Comparison of ENCODE assay signal across 18 cellular contexts in genomic region chr19:2765376-2765775, GRCh38. TPM values are rescaled to one million over a fixed set of nuclear protein-coding genes. Genes with fewer than 3 reads are reported as not detected.
DNase-seq lines count a peak whose midpoint lies in the region; ATAC-seq, FAIRE-seq and TF ChIP-seq lines count a peak whose summit lies in the region.
"Had no signal": no experiment of that assay in that cellular context is flagged by ENCODE, and none has a peak within 500 bp of the region (broad histone marks: within the 10 kb centered on the region; RNA-seq: fewer than 3 reads in every experiment).

No MANE protein-coding gene starts in this region.

- no peak overlapping the region for H3K4me3 ChIP-seq in H7 (ENCODE audit: insufficient read depth, low read depth, low read length)
- H3K4me3 ChIP-seq in K562, result no peak overlapping the region
- no peak overlapping the region for H3K4me3 ChIP-seq in osteoblast (ENCODE audit: insufficient read depth, low read length)
- H3K4me3 ChIP-seq: BLaER1, GM23248 had no signal

- POLR2A ChIA-PET in K562 (lab: Yijun Ruan, JAX), result interaction anchor here (1.2 to 1.4 kb wide), 2 partner anchors 14 to 16 kb away, joined by 3 to 4 read pairs; no protein-coding TSS in a partner anchor

- CTCF ChIA-PET in K562 (lab: Yijun Ruan, JAX; ENCODE audit: low intra/inter-chr PET ratio), result no interaction called here

- H3K27me3 ChIP-seq in H7 (ENCODE audit: control insufficient read depth, insufficient read depth, low read length) (no peaks in the 10 kb centered on the region), K562 (ENCODE audit: control insufficient read depth in 2 of 2, insufficient read depth in 2 of 2, low read length in 2 of 2) (no peaks in the 10 kb centered on the region), osteoblast (ENCODE audit: insufficient read depth, low read length) (no peaks in the 10 kb centered on the region)
- H3K27me3 ChIP-seq: BLaER1 had no signal

- in situ Hi-C loops in K562 (cut with MboI), result no loop called here

- peak; percentile 36 for DNase-seq in H7
- peak in 1 of 4 experiments; percentile 8 for DNase-seq in K562 (ENCODE audit: extremely low read depth in 1 of 4, low spot score in 3 of 4)
- peak; percentile 22 for DNase-seq in osteoblast (ENCODE audit: insufficient read length, low spot score, missing footprints)
- no peak for DNase-seq in AML-193 (lab: John Stamatoyannopoulos, UW)
- DNase-seq: Caco-2; CD4-positive, CD25-positive, alpha-beta regulatory T cell; CD8-positive, alpha-beta T cell; DMS153; DND-41; GM23248; H9 had no signal

- intact Hi-C loops in K562 (cut with micrococcal nuclease), result no loop called here

- H3K4me1 ChIP-seq in K562 (replicated peaks in 1 of 2; ENCODE audit: control insufficient read depth in 2 of 2, insufficient read depth in 2 of 2, low read length in 2 of 2) (peaks cover 0 to 29% of the 10 kb centered on the region in 2 experiments; a peak in 2 of 5 replicates), osteoblast (ENCODE audit: insufficient read depth, low read length) (no peaks in the 10 kb centered on the region)
- H3K4me1 ChIP-seq: Caco-2 had no signal

- no peak for ATAC-seq in K562
- ATAC-seq: CD8-positive, alpha-beta T cell; HCT116 had no signal

- TF ChIP-seq RAD21 in K562 (CRISPR knock-in tag; conservative IDR thresholded peaks at IDR 0.05 in 1 of 2, IDR thresholded peaks at IDR 0.05 in 1 of 2), result no peak

- H3K4me2 ChIP-seq in K562 (ENCODE audit: insufficient read depth, low read length), result no peak overlapping the region
- no peak overlapping the region for H3K4me2 ChIP-seq in osteoblast (ENCODE audit: insufficient read depth, low read length)
- H3K4me2 ChIP-seq: BLaER1 had no signal

- WGBS in K562 (ENCODE audit: insufficient coverage, low coverage, missing lambda C conversion rate), result 94% methylated on average over 9 of the region's 15 CpGs

- BruUV-seq in K562 (replicated peaks; lab: Mats Ljungman, UMichigan), result no TSS peak

- no peak for TF ChIP-seq EP300 in K562 (IDR thresholded peaks at IDR 0.05; ENCODE audit: low read length)

- H3K27ac ChIP-seq in K562 (ENCODE audit: extremely low read depth, low read depth, low read length), result no peak overlapping the region
- no peak overlapping the region for H3K27ac ChIP-seq in osteoblast (ENCODE audit: low read depth, low read length)
- H3K27ac ChIP-seq: BLaER1, C4-2B, GM23248 had no signal

- H3K9ac ChIP-seq in K562 (ENCODE audit: insufficient read depth in 1 of 2, low read depth in 2 of 2, low read length in 2 of 2), result no peak overlapping the region
- H3K9ac ChIP-seq: BLaER1, GM23248 had no signal

- H3K79me2 ChIP-seq in K562 (ENCODE audit: control insufficient read depth, insufficient read depth, low read length), result peaks cover 21% of the 10 kb centered on the region
- peaks cover 37% of the 10 kb centered on the region for H3K79me2 ChIP-seq in osteoblast (ENCODE audit: insufficient read depth, low read length)

- TF ChIP-seq CTCF in K562 (IDR thresholded peaks at IDR 0.05 in 2 of 3, conservative IDR thresholded peaks at IDR 0.05 in 1 of 3; ENCODE audit: insufficient read depth in 2 of 3, low read depth in 1 of 3, low read length in 3 of 3) (no peak), osteoblast (IDR thresholded peaks at IDR 0.05; ENCODE audit: extremely low read depth, low read depth, low read length) (no peak)

- no peaks in the 10 kb centered on the region for H3K9me1 ChIP-seq in K562 (ENCODE audit: control insufficient read depth, insufficient read depth, low read length)

- H3K9me3 ChIP-seq in K562 (replicated peaks; ENCODE audit: control insufficient read depth, insufficient read depth, low read depth, low read length), result no peaks in the 10 kb centered on the region
- no peaks in the 10 kb centered on the region for H3K9me3 ChIP-seq in osteoblast (ENCODE audit: low read depth, low read length)
- H3K9me3 ChIP-seq: BLaER1, Caco-2 had no signal

- no peak for FAIRE-seq in K562 (lab: Jason Lieb, UNC)
- FAIRE-seq: G401.6, GM12892, GM19239, H1 had no signal

- no peak for TF ChIP-seq POLR2A in K562 (conservative IDR thresholded peaks at IDR 0.05)

- H4K20me1 ChIP-seq in K562 (replicated peaks; ENCODE audit: control insufficient read depth, insufficient read depth, low read length) (peaks cover 15% of the 10 kb centered on the region; the same call in 1 of the 2 replicates), osteoblast (ENCODE audit: insufficient read depth, low read length) (peaks cover 21% of the 10 kb centered on the region)

- H3K36me3 ChIP-seq in H7 (replicated peaks; ENCODE audit: control insufficient read depth, insufficient read depth, low read length) (peaks cover 11% of the 10 kb centered on the region), K562 (ENCODE audit: control insufficient read depth, insufficient read depth, low read length) (peaks cover 94% of the 10 kb centered on the region; the same call in 1 of the 3 replicates), osteoblast (ENCODE audit: insufficient read depth, low read length) (peaks cover 43% of the 10 kb centered on the region)

- no peak overlapping the region for H2AFZ ChIP-seq in K562 (ENCODE audit: low read depth, low read length)
- no peak overlapping the region for H2AFZ ChIP-seq in osteoblast (ENCODE audit: low read length)
- H2AFZ ChIP-seq: GM23248 had no signal

RNA-seq across cellular contexts. Expression of gene SGTA, which starts 17.7 kb away (rescaled TPM):
- total RNA-seq in H7 (2014; rRNA removed; shearing (Covaris generic)), result 97.4 and 103 TPM in 2 replicates
- total RNA-seq in K562 (2011; cell fraction: chromatin; rRNA removed; ENCODE audit: low replicate concordance), result 53.5 and 114 TPM in 2 replicates
- 73.2 and 78.7 TPM in 2 replicates for total RNA-seq in K562 (2011; cell fraction: nucleolus; rRNA removed)
- 57.0 and 59.8 TPM in 2 replicates for total RNA-seq in K562 (2011; cell fraction: nucleoplasm; rRNA removed)
- total RNA-seq in K562 (2014; rRNA removed) (73.2 and 106 TPM in 2 replicates), K562 (2014; rRNA removed; fragmentation: Illumina TruSeq; extraction: Trizol) (16.2 and 18.1 TPM in 2 replicates), K562 (2015; rRNA removed; fragmentation: Illumina TruSeq; extraction: Trizol) (49.9 and 50.8 TPM in 2 replicates), K562 (2021) (106 and 110 TPM in 2 replicates), osteoblast (35.9 and 38.7 TPM in 2 replicates)
- polyA plus RNA-seq in K562 (2011; rRNA removed) (44.5 and 67.3 TPM in 2 replicates), K562 (2014; fragmentation: Illumina TruSeq; extraction: Trizol) (72.3 and 101 TPM in 2 replicates), K562 (2014; fragmentation: Nextera tagmentation; extraction: Ambion mirVana) (1 to 10 TPM; 1.4 to 4.8 TPM), K562 (2014; rRNA removed) (87.3 and 89.9 TPM in 2 replicates)
- polyA plus RNA-seq in K562 (2011; cell fraction: cytosol; rRNA removed), result 73.0 and 146 TPM in 2 replicates
- 65.8 and 104 TPM in 2 replicates for polyA plus RNA-seq in K562 (2011; cell fraction: nucleus; rRNA removed)
- polyA plus RNA-seq in K562 (2012), result 77.3 and 87.1 TPM in 2 replicates
- polyA minus RNA-seq in K562 (2011; rRNA and poly(A)+ RNA removed), result 10.3 and 19.1 TPM in 2 replicates
- 38.4 and 40.7 TPM in 2 replicates for polyA minus RNA-seq in K562 (2011; cell fraction: cytosol; rRNA and poly(A)+ RNA removed)
- 17.5 and 20.0 TPM in 2 replicates for polyA minus RNA-seq in K562 (2011; cell fraction: nucleus; rRNA and poly(A)+ RNA removed)

RNA-seq across cellular contexts. Expression of gene THOP1, which starts 19.9 kb away (rescaled TPM):
- 206 and 287 TPM in 2 replicates for total RNA-seq in H7 (2014; rRNA removed; shearing (Covaris generic))
- total RNA-seq in K562 (2011; cell fraction: chromatin; rRNA removed; ENCODE audit: low replicate concordance), result 161 and 433 TPM in 2 replicates
- total RNA-seq in K562 (2011; cell fraction: nucleolus; rRNA removed), result 163 and 178 TPM in 2 replicates
- 128 and 148 TPM in 2 replicates for total RNA-seq in K562 (2011; cell fraction: nucleoplasm; rRNA removed)
- total RNA-seq in K562 (2014; rRNA removed), result 255 and 325 TPM in 2 replicates
- 43.6 and 58.2 TPM in 2 replicates for total RNA-seq in K562 (2014; rRNA removed; fragmentation: Illumina TruSeq; extraction: Trizol)
- total RNA-seq in K562 (2015; rRNA removed; fragmentation: Illumina TruSeq; extraction: Trizol), result 97.6 and 106 TPM in 2 replicates
- 193 and 203 TPM in 2 replicates for total RNA-seq in K562 (2021)
- 96.1 and 122 TPM in 2 replicates for polyA plus RNA-seq in K562 (2011; rRNA removed)
- 93.4 and 185 TPM in 2 replicates for polyA plus RNA-seq in K562 (2011; cell fraction: cytosol; rRNA removed)
- polyA plus RNA-seq in K562 (2011; cell fraction: nucleus; rRNA removed), result 299 and 377 TPM in 2 replicates
- polyA plus RNA-seq in K562 (2012), result 128 and 152 TPM in 2 replicates
- polyA plus RNA-seq in K562 (2014; fragmentation: Illumina TruSeq; extraction: Trizol), result 77.3 and 106 TPM in 2 replicates
- polyA plus RNA-seq in K562 (2014; fragmentation: Nextera tagmentation; extraction: Ambion mirVana), result 1 to 10 TPM; 1.3 to 2.0 TPM
- polyA plus RNA-seq in K562 (2014; rRNA removed), result 174 and 181 TPM in 2 replicates
- polyA minus RNA-seq in K562 (2011; rRNA and poly(A)+ RNA removed), result 65.6 and 91.6 TPM in 2 replicates
- 90.0 and 90.6 TPM in 2 replicates for polyA minus RNA-seq in K562 (2011; cell fraction: cytosol; rRNA and poly(A)+ RNA removed)
- 35.1 and 68.2 TPM in 2 replicates for polyA minus RNA-seq in K562 (2011; cell fraction: nucleus; rRNA and poly(A)+ RNA removed)
- 45.6 and 49.5 TPM in 2 replicates for total RNA-seq in osteoblast

RNA-seq across cellular contexts. Expression of gene SLC39A3, which starts 25.6 kb away (rescaled TPM):
- 42.5 and 45.8 TPM in 2 replicates for total RNA-seq in H7 (2014; rRNA removed; shearing (Covaris generic))
- 117 and 251 TPM in 2 replicates for total RNA-seq in K562 (2011; cell fraction: chromatin; rRNA removed; ENCODE audit: low replicate concordance)
- total RNA-seq in K562 (2011; cell fraction: nucleolus; rRNA removed), result 298 and 302 TPM in 2 replicates
- 179 and 217 TPM in 2 replicates for total RNA-seq in K562 (2011; cell fraction: nucleoplasm; rRNA removed)
- total RNA-seq in K562 (2014; rRNA removed), result 161 and 172 TPM in 2 replicates
- total RNA-seq in K562 (2014; rRNA removed; fragmentation: Illumina TruSeq; extraction: Trizol), result 58.6 and 93.5 TPM in 2 replicates
- total RNA-seq in K562 (2015; rRNA removed; fragmentation: Illumina TruSeq; extraction: Trizol), result 87.1 and 91.3 TPM in 2 replicates
- total RNA-seq in K562 (2021), result 149 and 152 TPM in 2 replicates
- 127 and 145 TPM in 2 replicates for polyA plus RNA-seq in K562 (2011; rRNA removed)
- polyA plus RNA-seq in K562 (2011; cell fraction: cytosol; rRNA removed), result 193 and 267 TPM in 2 replicates
- polyA plus RNA-seq in K562 (2011; cell fraction: nucleus; rRNA removed), result 120 and 140 TPM in 2 replicates
- polyA plus RNA-seq in K562 (2012), result 107 and 221 TPM in 2 replicates
- 215 and 268 TPM in 2 replicates for polyA plus RNA-seq in K562 (2014; fragmentation: Illumina TruSeq; extraction: Trizol)
- polyA plus RNA-seq in K562 (2014; fragmentation: Nextera tagmentation; extraction: Ambion mirVana), result 1 to 10 TPM; 2.3 to 3.6 TPM
- polyA plus RNA-seq in K562 (2014; rRNA removed), result 165 and 173 TPM in 2 replicates
- polyA minus RNA-seq in K562 (2011; rRNA and poly(A)+ RNA removed), result 62.5 and 83.9 TPM in 2 replicates
- polyA minus RNA-seq in K562 (2011; cell fraction: cytosol; rRNA and poly(A)+ RNA removed), result 76.8 and 77.8 TPM in 2 replicates
- 36.1 and 44.7 TPM in 2 replicates for polyA minus RNA-seq in K562 (2011; cell fraction: nucleus; rRNA and poly(A)+ RNA removed)
- total RNA-seq in osteoblast, result 33.0 and 33.7 TPM in 2 replicates

RNA-seq across cellular contexts. Expression of gene DIRAS1, which starts 44.2 kb away (rescaled TPM):
- 8.2 and 12.2 TPM in 2 replicates for total RNA-seq in H7 (2014; rRNA removed; shearing (Covaris generic))
- total RNA-seq in K562 (2011; cell fraction: chromatin; rRNA removed; ENCODE audit: low replicate concordance), result 5.2 and 12.7 TPM in 2 replicates
- total RNA-seq in K562 (2011; cell fraction: nucleolus; rRNA removed), result 5.7 and 6.5 TPM in 2 replicates
- total RNA-seq in K562 (2011; cell fraction: nucleoplasm; rRNA removed), result 4.3 and 5.3 TPM in 2 replicates
- total RNA-seq in K562 (2014; rRNA removed) (2.2 and 3.3 TPM in 2 replicates), K562 (2014; rRNA removed; fragmentation: Illumina TruSeq; extraction: Trizol) (2.3 TPM in 2 replicates), K562 (2015; rRNA removed; fragmentation: Illumina TruSeq; extraction: Trizol) (2.9 and 3.3 TPM in 2 replicates), K562 (2021) (12.0 and 12.8 TPM in 2 replicates), osteoblast (12.4 and 14.8 TPM in 2 replicates)
- polyA plus RNA-seq in K562 (2011; rRNA removed) (7.3 and 12.0 TPM in 2 replicates), K562 (2014; fragmentation: Illumina TruSeq; extraction: Trizol) (3.8 and 4.9 TPM in 2 replicates), K562 (2014; fragmentation: Nextera tagmentation; extraction: Ambion mirVana) (under 1 TPM; 0.11 to 0.18 TPM), K562 (2014; rRNA removed) (4.7 and 6.0 TPM in 2 replicates)
- 8.0 and 16.3 TPM in 2 replicates for polyA plus RNA-seq in K562 (2011; cell fraction: cytosol; rRNA removed)
- polyA plus RNA-seq in K562 (2011; cell fraction: nucleus; rRNA removed), result 10.3 and 10.5 TPM in 2 replicates
- polyA plus RNA-seq in K562 (2012), result 5.1 and 7.3 TPM in 2 replicates
- polyA minus RNA-seq in K562 (2011; rRNA and poly(A)+ RNA removed), result 10.2 and 11.4 TPM in 2 replicates
- polyA minus RNA-seq in K562 (2011; cell fraction: cytosol; rRNA and poly(A)+ RNA removed), result 8.0 and 8.7 TPM in 2 replicates
- polyA minus RNA-seq in K562 (2011; cell fraction: nucleus; rRNA and poly(A)+ RNA removed), result 1.8 and 2.6 TPM in 2 replicates
- total RNA-seq: CD4-positive, CD25-positive, alpha-beta regulatory T cell had no signal
- polyA plus RNA-seq: CD4-positive, CD25-positive, alpha-beta regulatory T cell had no signal

RNA-seq across cellular contexts. Expression of gene ZNF554, which starts 54.3 kb away (rescaled TPM):
- total RNA-seq in H7 (2014; rRNA removed; shearing (Covaris generic)), result 5.3 and 6.8 TPM in 2 replicates
- total RNA-seq in K562 (2011; cell fraction: chromatin; rRNA removed; ENCODE audit: low replicate concordance), result 3.7 and 5.4 TPM in 2 replicates
- total RNA-seq in K562 (2011; cell fraction: nucleolus; rRNA removed), result 2.8 and 2.9 TPM in 2 replicates
- total RNA-seq in K562 (2011; cell fraction: nucleoplasm; rRNA removed), result 3.2 and 4.7 TPM in 2 replicates
- 1.2 and 1.5 TPM in 2 replicates for total RNA-seq in K562 (2014; rRNA removed)
- total RNA-seq in K562 (2014; rRNA removed; fragmentation: Illumina TruSeq; extraction: Trizol), result 1.0 and 1.4 TPM in 2 replicates
- total RNA-seq in K562 (2015; rRNA removed; fragmentation: Illumina TruSeq; extraction: Trizol), result 1.1 and 1.3 TPM in 2 replicates
- total RNA-seq in K562 (2021), result 1.3 and 1.8 TPM in 2 replicates
- polyA plus RNA-seq in K562 (2011; rRNA removed), result 1.3 and 1.5 TPM in 2 replicates
- polyA plus RNA-seq in K562 (2011; cell fraction: cytosol; rRNA removed), result 0.78 and 1.0 TPM in 2 replicates
- 1.5 and 2.0 TPM in 2 replicates for polyA plus RNA-seq in K562 (2011; cell fraction: nucleus; rRNA removed)
- polyA plus RNA-seq in K562 (2012), result 0.64 and 1.4 TPM in 2 replicates
- polyA plus RNA-seq in K562 (2014; fragmentation: Illumina TruSeq; extraction: Trizol), result 0.89 and 1.0 TPM in 2 replicates
- under 1 TPM; 0.07 to 0.31 TPM for polyA plus RNA-seq in K562 (2014; fragmentation: Nextera tagmentation; extraction: Ambion mirVana)
- polyA plus RNA-seq in K562 (2014; rRNA removed), result 1.1 and 1.4 TPM in 2 replicates
- 2.5 and 3.2 TPM in 2 replicates for polyA minus RNA-seq in K562 (2011; rRNA and poly(A)+ RNA removed)
- polyA minus RNA-seq in K562 (2011; cell fraction: cytosol; rRNA and poly(A)+ RNA removed), result 0.64 and 1.5 TPM in 2 replicates
- polyA minus RNA-seq in K562 (2011; cell fraction: nucleus; rRNA and poly(A)+ RNA removed), result 0.81 and 1.3 TPM in 2 replicates
- 5.6 and 5.8 TPM in 2 replicates for total RNA-seq in osteoblast

Comparison
In these comparisons a context has a peak if more than half of its experiments do, and no peak if none do; other contexts are left out.
1. DNase-seq: peak in H7 (single experiment) and osteoblast (single experiment); none in AML-193 (0 of 2).